In genomic region chr6:99138445-99138844, GRCh38 we compare ENCODE assay signal across 13 cellular contexts.
"Had no signal": no experiment of that assay in that cellular context is flagged by ENCODE, and none has a peak within 500 bp of the region (broad histone marks: within the 10 kb centered on the region; RNA-seq: fewer than 3 reads in every experiment).

No MANE protein-coding gene starts in this region.

- H3K27ac ChIP-seq: ascending aorta, esophagus muscularis mucosa, right atrium auricular region had no signal

- H3K36me3 ChIP-seq: ascending aorta, esophagus muscularis mucosa, right atrium auricular region had no signal

- H3K4me3 ChIP-seq: ascending aorta, esophagus muscularis mucosa, right atrium auricular region, smooth muscle cell had no signal

- H3K4me1 ChIP-seq: ascending aorta, esophagus muscularis mucosa, right atrium auricular region had no signal

- H3K4me2 ChIP-seq: smooth muscle cell had no signal

- H3K4me3 Mint-ChIP-seq: activated CD8-positive, alpha-beta T cell treated with anti-CD3 and anti-CD28 coated beads for 36 hours; activated naive CD8-positive, alpha-beta T cell treated with anti-CD3 and anti-CD28 coated beads, Interleukin-2, amount 50 U/mL, for 24 hours; activated T-helper 1 cell treated with anti-CD3 and anti-CD28 coated beads, Interleukin-12 subunit alpha, Interleukin-12 subunit beta, Interleukin-2, Interleukin-4 antibody, amounts not matched to agents 30 ng/mL and 10 ng/mL and 1 ng/mL, durations not matched to agents 14 hours and 24 hours and 36 hours; immature natural killer cell; naive thymus-derived CD8-positive, alpha-beta T cell had no signal

- H3K9me3 Mint-ChIP-seq: activated CD8-positive, alpha-beta T cell treated with anti-CD3 and anti-CD28 coated beads for 36 hours; activated naive CD8-positive, alpha-beta T cell treated with anti-CD3 and anti-CD28 coated beads, Interleukin-2, amount 50 U/mL, for 24 hours; activated T-helper 1 cell treated with anti-CD3 and anti-CD28 coated beads, Interleukin-12 subunit alpha, Interleukin-12 subunit beta, Interleukin-2, Interleukin-4 antibody, amounts not matched to agents 30 ng/mL and 10 ng/mL and 1 ng/mL, durations not matched to agents 14 hours and 24 hours and 36 hours had no signal

- H3K27me3 ChIP-seq: ascending aorta, right atrium auricular region had no signal

- H3K27ac Mint-ChIP-seq: activated CD8-positive, alpha-beta T cell treated with anti-CD3 and anti-CD28 coated beads for 36 hours; activated naive CD8-positive, alpha-beta T cell treated with anti-CD3 and anti-CD28 coated beads, Interleukin-2, amount 50 U/mL, for 24 hours; activated T-helper 1 cell treated with anti-CD3 and anti-CD28 coated beads, Interleukin-12 subunit alpha, Interleukin-12 subunit beta, Interleukin-2, Interleukin-4 antibody, amounts not matched to agents 30 ng/mL and 10 ng/mL and 1 ng/mL, durations not matched to agents 14 hours and 24 hours and 36 hours; immature natural killer cell; naive thymus-derived CD8-positive, alpha-beta T cell had no signal

- H3K9me3 ChIP-seq: ascending aorta, esophagus muscularis mucosa, right atrium auricular region had no signal

- H3K4me1 Mint-ChIP-seq: activated naive CD8-positive, alpha-beta T cell treated with anti-CD3 and anti-CD28 coated beads, Interleukin-2, amount 50 U/mL, for 24 hours; immature natural killer cell; naive thymus-derived CD8-positive, alpha-beta T cell had no signal

- DNase-seq: activated CD4-positive, alpha-beta T cell treated with anti-CD3 and anti-CD28 coated beads for 1 hour; activated CD8-positive, alpha-beta memory T cell treated with anti-CD3 and anti-CD28 coated beads, Interleukin-2, amount 50 U/mL, for 4 hours; activated CD8-positive, alpha-beta T cell treated with anti-CD3 and anti-CD28 coated beads for 36 hours; activated naive CD4-positive, alpha-beta T cell treated with Interleukin-2 at 50 U/mL for 16 hours; activated naive CD8-positive, alpha-beta T cell treated with anti-CD3 and anti-CD28 coated beads, Interleukin-2, amount 50 U/mL, for 24 hours; immature natural killer cell; naive thymus-derived CD8-positive, alpha-beta T cell; posterior cingulate gyrus had no signal

- H3K36me3 Mint-ChIP-seq: immature natural killer cell had no signal
